Comparison of ENCODE assay signal across 9 cellular contexts in genomic region chr12:4277205-4277543, GRCh38. TPM values are rescaled to one million over a fixed set of nuclear protein-coding genes. Genes with fewer than 3 reads are reported as not detected.
DNase-seq lines count a peak whose midpoint lies in the region; ATAC-seq and TF ChIP-seq lines count a peak whose summit lies in the region.
"Had no signal": no experiment of that assay in that cellular context is flagged by ENCODE, and none has a peak within 500 bp of the region (broad histone marks: within the 10 kb centered on the region; RNA-seq: fewer than 3 reads in every experiment).

No MANE protein-coding gene starts in this region.

- DNase-seq in right atrium auricular region (ENCODE audit: low spot score) (no peak), left cardiac atrium (no peak), adipocyte (ENCODE audit: low read depth) (no peak), vagina (ENCODE audit: extremely low spot score in 2 of 2) (no peak), cerebellar cortex (ENCODE audit: low spot score) (no peak), anterior cingulate cortex (lab: John Stamatoyannopoulos, UW) (no peak)
- DNase-seq: NCI-H187 treated with DMSO at 0.1 percent for 48 hours had no signal

- ATAC-seq in left cardiac atrium (no peak), GM18873 (IDR thresholded peaks at IDR 0.05; ENCODE audit: low FRiP score, unreplicated experiment) (no peak)

- H3K9ac ChIP-seq in adipocyte (ENCODE audit: low read length) = no peak overlapping the region

- no peak for TF ChIP-seq POLR2A in vagina (IDR thresholded peaks at IDR 0.05)

- H3K27ac ChIP-seq in right atrium auricular region (peak overlapping the region; percentile 96 to 97), mesodermal cell (ENCODE audit: low read depth, low read length, severe bottlenecking) (no peak overlapping the region), vagina (peak overlapping the region; percentile 97)

- H3K36me3 ChIP-seq in right atrium auricular region (peaks cover 46% of the 10 kb centered on the region), adipocyte (ENCODE audit: control insufficient read depth, insufficient read depth, low read length, severe bottlenecking) (peaks cover 33% of the 10 kb centered on the region), mesodermal cell (ENCODE audit: control insufficient read depth, insufficient read depth, low read length) (peaks cover 61% of the 10 kb centered on the region), vagina (peaks cover 0 to 13% of the 10 kb centered on the region in 2 donors)

- H3K9me3 ChIP-seq in right atrium auricular region (no peaks in the 10 kb centered on the region), adipocyte (ENCODE audit: control insufficient read depth, low read length) (no peaks in the 10 kb centered on the region), mesodermal cell (ENCODE audit: control insufficient read depth, low read length) (no peaks in the 10 kb centered on the region), vagina (no peaks in the 10 kb centered on the region)

- H3K4me3 ChIP-seq in right atrium auricular region = no peak overlapping the region
- peak overlapping the region; percentile 93 for H3K4me3 ChIP-seq in adipocyte (ENCODE audit: low read length)
- peak overlapping the region; percentile 1 for H3K4me3 ChIP-seq in mesodermal cell (ENCODE audit: extremely low read depth, insufficient read depth, low read length, poor library complexity, severe bottlenecking)
- no peak overlapping the region for H3K4me3 ChIP-seq in vagina

- H3K27me3 ChIP-seq in right atrium auricular region = no peaks in the 10 kb centered on the region
- no peaks in the 10 kb centered on the region for H3K27me3 ChIP-seq in adipocyte (replicated peaks; ENCODE audit: control insufficient read depth, insufficient read depth, low read length)
- H3K27me3 ChIP-seq in vagina = no peaks in the 10 kb centered on the region

- H3K4me1 ChIP-seq in right atrium auricular region (peaks cover 0 to 77% of the 10 kb centered on the region in 2 donors), adipocyte (ENCODE audit: control insufficient read depth, insufficient read depth, low read length) (peaks cover 68% of the 10 kb centered on the region), mesodermal cell (ENCODE audit: control insufficient read depth, insufficient read depth, low read length, poor library complexity, severe bottlenecking) (peaks cover 49% of the 10 kb centered on the region), vagina (peaks cover 79% of the 10 kb centered on the region)

- intact Hi-C loops in left cardiac atrium (cut with DNase I) = loop anchor here (2.0 to 10.0 kb wide), 6 partner anchors 170 to 392 kb away; no protein-coding TSS in a partner anchor
- intact Hi-C loops in vagina (cut with DNase I) = loop anchor here (5.0 kb wide), 1 partner anchor 235 kb away; no protein-coding TSS in a partner anchor

- TF ChIP-seq CTCF in right atrium auricular region (IDR thresholded peaks at IDR 0.05) (peak in 1 of 2 donors; percentile 47), vagina (IDR thresholded peaks at IDR 0.05) (no peak)

- WGBS in mesodermal cell (ENCODE audit: insufficient coverage in 2 of 2), 2 experiments = 27 to 34% methylated on average over 5 of the region's 6 CpGs

RNA-seq across cellular contexts. Expression of gene CCND2, which starts 3.6 kb away (rescaled TPM):
- total RNA-seq in right atrium auricular region = 100 to 1,000 TPM; 151 to 165 TPM
- 100 to 1,000 TPM; 170 to 202 TPM for total RNA-seq in left cardiac atrium
- polyA plus RNA-seq in mesodermal cell (2013, experiment 1 of 2) = 66.2 TPM
- 66.9 TPM for polyA plus RNA-seq in mesodermal cell (2013, experiment 2 of 2)
- 57.5 TPM for total RNA-seq in vagina

RNA-seq across cellular contexts. Expression of gene TIGAR, which starts 43.8 kb away (rescaled TPM):
- total RNA-seq in right atrium auricular region (1 to 10 TPM; 3.7 to 4.2 TPM), left cardiac atrium (10 to 100 TPM in 1 of 2 donors, 1 to 10 TPM in 1; 9.7 to 14.0 TPM), vagina (0.98 TPM)
- polyA plus RNA-seq in mesodermal cell (2013, experiment 1 of 2) = 9.8 TPM
- polyA plus RNA-seq in mesodermal cell (2013, experiment 2 of 2) = 12.9 TPM

Comparison
In these comparisons a context has a peak if more than half of its experiments do, and no peak if none do; other contexts are left out.
1. H3K4me3 ChIP-seq: peak in adipocyte (single experiment) and mesodermal cell (single experiment); none in right atrium auricular region (0 of 2) and vagina (0 of 2).